Comparison of ENCODE assay signal across 18 cellular contexts in the genomic region with DNA sequence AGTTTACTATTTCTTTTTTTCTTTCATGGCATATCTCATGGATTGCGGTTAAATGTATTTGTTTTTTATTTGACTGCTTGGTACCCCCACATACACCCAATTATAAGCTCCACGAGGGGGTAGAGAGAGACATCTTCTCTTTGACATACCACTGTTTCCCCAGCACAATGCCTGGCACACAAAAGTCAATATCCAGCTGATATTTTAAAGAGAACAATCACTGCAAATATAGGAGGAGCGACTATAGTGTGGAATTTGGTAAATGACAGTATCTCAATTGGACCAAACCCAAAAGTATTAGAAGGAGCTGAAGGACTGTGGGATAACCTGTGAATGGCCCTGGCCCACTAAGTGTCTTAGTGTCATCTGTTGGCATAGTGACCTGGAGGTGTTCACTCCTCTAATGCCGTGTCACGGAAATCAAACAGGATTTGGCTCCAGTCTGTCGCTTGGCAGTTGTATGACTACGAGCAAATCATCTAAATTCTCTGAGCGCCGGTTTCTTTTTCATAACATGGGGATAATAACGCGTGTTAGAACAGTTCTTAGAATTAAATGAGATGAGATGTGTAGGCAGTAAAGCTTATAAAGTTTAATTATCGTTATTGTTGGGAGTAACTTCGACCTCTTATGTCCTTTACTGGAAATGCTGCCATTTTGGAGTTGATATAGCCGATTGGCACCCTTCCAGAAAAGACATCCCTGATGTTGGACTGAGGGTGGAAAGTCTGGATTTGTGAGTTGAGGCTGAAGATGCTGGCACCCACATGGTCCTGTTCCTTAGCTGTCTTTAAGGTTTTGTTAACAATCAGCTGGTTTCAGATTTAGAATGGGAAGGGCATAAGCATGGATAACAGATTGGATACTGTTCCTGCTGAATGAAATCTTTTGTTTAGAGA.
DNase-seq lines count a peak whose midpoint lies in the region; ATAC-seq, FAIRE-seq and TF ChIP-seq lines count a peak whose summit lies in the region.
"Had no signal": no experiment of that assay in that cellular context is flagged by ENCODE, and none has a peak within 500 bp of the region (broad histone marks: within the 10 kb centered on the region; RNA-seq: fewer than 3 reads in every experiment).

No MANE protein-coding gene starts in this region.

- POLR2A ChIA-PET in endothelial cell of umbilical vein (lab: Charles Lee) = no interaction called here

- CTCF ChIA-PET in endothelial cell of umbilical vein (lab: Charles Lee) = interaction anchor here (1.0 to 1.5 kb wide), 5 partner anchors 8 to 112 kb away, joined by 3 to 5 read pairs (median 4); no protein-coding TSS in a partner anchor

- peaks cover 41% of the 10 kb centered on the region for H3K4me1 Mint-ChIP-seq in nephron progenitor cell

- TF ChIP-seq POLR2A in endothelial cell of umbilical vein (IDR thresholded peaks at IDR 0.05; ENCODE audit: low read depth, low read length) = no peak

- intact Hi-C loops in endothelial cell of umbilical vein (cut with micrococcal nuclease) = no loop called here

- dilution Hi-C loops in endothelial cell of umbilical vein (cut with MboI; ENCODE audit: extremely low pct_ligation_motif_present, low sequenced_read_pairs) = no loop called here

- no peaks in the 10 kb centered on the region for H3K9me3 Mint-ChIP-seq in nephron progenitor cell
- H3K9me3 Mint-ChIP-seq: activated naive CD4-positive, alpha-beta T cell treated with anti-CD3 and anti-CD28 coated beads for 36 hours; endodermal cell; HFFc6 had no signal

- TF ChIP-seq CTCF in endothelial cell of umbilical vein (IDR thresholded peaks at IDR 0.05; ENCODE audit: extremely low read depth in 1 of 2, insufficient read depth in 1 of 2, low read depth in 1 of 2, low read length in 2 of 2) (no peak), nephron progenitor cell (IDR thresholded peaks at IDR 0.05) (no peak)

- H3K4me3 ChIP-seq in endothelial cell of umbilical vein (replicated peaks in 1 of 3; ENCODE audit: insufficient read depth in 1 of 3, low read depth in 1 of 3, low read length in 3 of 3) = no peak overlapping the region
- H3K4me3 ChIP-seq: PC-9, prostate gland, suprapubic skin had no signal

- ATAC-seq in GM21526 (IDR thresholded peaks at IDR 0.05; ENCODE audit: low FRiP score, unreplicated experiment) = no peak

- no peaks in the 10 kb centered on the region for H3K36me3 ChIP-seq in endothelial cell of umbilical vein (ENCODE audit: control insufficient read depth in 2 of 2, extremely low read depth in 1 of 2, insufficient read depth in 2 of 2, low read length in 2 of 2)
- H3K36me3 ChIP-seq: prostate gland, suprapubic skin had no signal

- no peaks in the 10 kb centered on the region for H4K20me1 ChIP-seq in endothelial cell of umbilical vein (replicated peaks; ENCODE audit: control insufficient read depth, extremely low read depth, insufficient read depth, low read length)

- no TSS peak for BruUV-seq in endothelial cell of umbilical vein (replicated peaks; lab: Mats Ljungman, UMichigan)

- H2AFZ ChIP-seq in endothelial cell of umbilical vein (ENCODE audit: low read depth, low read length) = no peak overlapping the region
- H2AFZ ChIP-seq: PC-9 had no signal

- no peak overlapping the region for H3K4me3 Mint-ChIP-seq in nephron progenitor cell
- H3K4me3 Mint-ChIP-seq: activated naive CD4-positive, alpha-beta T cell treated with anti-CD3 and anti-CD28 coated beads for 36 hours; endodermal cell; HFFc6 had no signal

- H3K9me1 ChIP-seq in endothelial cell of umbilical vein (replicated peaks; ENCODE audit: control insufficient read depth, extremely low read depth, insufficient read depth, low read length) = no peaks in the 10 kb centered on the region

- H3K4me1 ChIP-seq in endothelial cell of umbilical vein (ENCODE audit: control insufficient read depth, extremely low read depth, insufficient read depth, low read length) = peaks cover 4% of the 10 kb centered on the region
- H3K4me1 ChIP-seq: prostate gland had no signal

- no peaks in the 10 kb centered on the region for H3K9me3 ChIP-seq in endothelial cell of umbilical vein (replicated peaks; ENCODE audit: control insufficient read depth, insufficient read depth, low read length)
- H3K9me3 ChIP-seq: prostate gland, suprapubic skin had no signal

- peak overlapping the region; percentile 96 for H3K27ac Mint-ChIP-seq in nephron progenitor cell
- H3K27ac Mint-ChIP-seq: activated naive CD4-positive, alpha-beta T cell treated with anti-CD3 and anti-CD28 coated beads for 36 hours; endodermal cell; HFFc6 had no signal

- no peak overlapping the region for H3K9ac ChIP-seq in endothelial cell of umbilical vein (replicated peaks; ENCODE audit: extremely low read depth, insufficient read depth, low read length)

- H3K36me3 Mint-ChIP-seq in nephron progenitor cell (ENCODE audit: low read depth) = no peaks in the 10 kb centered on the region

- FAIRE-seq in endothelial cell of umbilical vein (lab: Jason Lieb, UNC) = peak; percentile 26
- FAIRE-seq: kidney had no signal

- no peak overlapping the region for H3K27ac ChIP-seq in endothelial cell of umbilical vein (ENCODE audit: insufficient read depth, low read depth, low read length)
- H3K27ac ChIP-seq: PC-9, prostate gland, suprapubic skin had no signal

- H3K27me3 Mint-ChIP-seq in nephron progenitor cell (ENCODE audit: low read depth, poor library complexity) = no peaks in the 10 kb centered on the region

- peak; percentile 89 for DNase-seq in NCI-H1092 (lab: John Stamatoyannopoulos, UW)
- DNase-seq in NCI-H748 (lab: John Stamatoyannopoulos, UW; ENCODE audit: unreplicated experiment) = peak; percentile 71
- no peak for DNase-seq in endothelial cell of umbilical vein (ENCODE audit: low read depth, low spot score)
- DNase-seq in nephron progenitor cell = no peak
- DNase-seq in cortex of kidney (lab: John Stamatoyannopoulos, UW) = no peak
- no peak for DNase-seq in A172 (ENCODE audit: low spot score)
- DNase-seq: activated CD8-positive, alpha-beta memory T cell treated with anti-CD3 and anti-CD28 coated beads, Interleukin-2, amount 50 U/mL, for 48 hours; activated naive CD4-positive, alpha-beta T cell treated with anti-CD3 and anti-CD28 coated beads for 36 hours; endodermal cell; glutamatergic neuron; HFFc6; kidney; NCI-H2107; PC-9; T-helper 1 cell had no signal

- H3K4me2 ChIP-seq in endothelial cell of umbilical vein (ENCODE audit: insufficient read depth, low read length) = no peak overlapping the region
- H3K4me2 ChIP-seq: PC-9 had no signal

- peaks cover 2% of the 10 kb centered on the region for H3K79me2 ChIP-seq in endothelial cell of umbilical vein (ENCODE audit: control insufficient read depth, insufficient read depth, low read length)

- no peaks in the 10 kb centered on the region for H3K27me3 ChIP-seq in endothelial cell of umbilical vein (ENCODE audit: control insufficient read depth in 2 of 2, insufficient read depth in 2 of 2, low read length in 2 of 2)
- H3K27me3 ChIP-seq: suprapubic skin had no signal

TF ChIP-seq in endothelial cell of umbilical vein, 7 proteins besides CTCF, POLR2A, EP300 and RAD21:
- TF ChIP-seq, protein P1, sequence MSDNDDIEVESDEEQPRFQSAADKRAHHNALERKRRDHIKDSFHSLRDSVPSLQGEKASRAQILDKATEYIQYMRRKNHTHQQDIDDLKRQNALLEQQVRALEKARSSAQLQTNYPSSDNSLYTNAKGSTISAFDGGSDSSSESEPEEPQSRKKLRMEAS (IDR thresholded peaks at IDR 0.05; ENCODE audit: insufficient read depth, insufficient read length) = no peak
- no peak for TF ChIP-seq EZH2 (IDR thresholded peaks at IDR 0.05; ENCODE audit: borderline replicate concordance, low read depth, low read length, severe bottlenecking)
- TF ChIP-seq JUN (IDR thresholded peaks at IDR 0.05; ENCODE audit: borderline replicate concordance, insufficient read depth, insufficient read length, low read depth) = no peak
- no peak for TF ChIP-seq FOS (IDR thresholded peaks at IDR 0.05; ENCODE audit: borderline replicate concordance, insufficient read depth, low read length)
- TF ChIP-seq POLR2AphosphoS5 (IDR thresholded peaks at IDR 0.05; ENCODE audit: insufficient read depth, low read depth, low read length) = no peak
- TF ChIP-seq GATA2 (IDR thresholded peaks at IDR 0.05; ENCODE audit: insufficient read depth, insufficient read length, low read depth, low read length) = no peak
- TF ChIP-seq MYC (IDR thresholded peaks at IDR 0.05; ENCODE audit: low read depth, low read length) = no peak

Comparison
In these comparisons a context has a peak if more than half of its experiments do, and no peak if none do; other contexts are left out.
1. DNase-seq: peak in NCI-H1092 (single experiment) and NCI-H748 (single experiment); none in endothelial cell of umbilical vein (single experiment), nephron progenitor cell (single experiment), cortex of kidney (single experiment) and A172 (single experiment).